1 cellular context compared by ENCODE assay signal in the genomic region with DNA sequence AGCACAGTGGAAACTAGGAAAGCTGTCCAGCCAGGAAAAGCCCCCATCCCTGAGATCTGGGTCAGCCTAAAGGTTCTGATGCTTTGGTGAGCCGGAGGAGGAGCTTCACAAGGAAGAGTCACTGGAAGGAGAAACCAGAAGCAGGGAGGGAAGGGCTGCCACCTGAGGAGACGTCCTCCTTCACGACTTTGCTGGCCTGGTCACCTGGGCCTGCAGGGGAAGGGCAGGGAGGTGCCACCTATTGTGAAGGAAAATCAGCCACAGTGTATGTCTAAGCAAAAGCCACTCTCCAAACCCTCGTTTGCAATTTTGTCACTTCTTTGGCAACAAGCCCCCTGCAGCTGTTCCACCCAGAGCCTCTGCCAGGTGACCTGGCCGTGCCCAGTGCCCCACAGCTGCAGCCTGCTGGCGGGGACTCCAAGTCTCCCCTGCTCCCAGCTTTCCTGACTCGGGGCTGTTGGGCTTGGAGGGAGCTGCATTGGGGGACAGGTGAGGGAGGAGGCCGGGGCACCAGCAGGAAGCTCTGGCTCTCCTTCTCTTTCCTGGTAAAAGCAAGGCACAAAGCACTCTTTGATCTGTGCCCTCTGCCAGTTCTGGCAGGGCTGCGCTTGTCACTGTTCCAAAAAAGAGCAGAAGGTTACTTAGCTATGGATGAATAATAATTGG.
TF ChIP-seq lines count a peak whose summit lies in the region.

No MANE protein-coding gene starts in this region.

TF ChIP-seq in HepG2, 621 proteins besides CTCF, POLR2A, EP300 and RAD21 (continued from another document):
- TF ChIP-seq STAT6 (CRISPR knock-in tag; IDR thresholded peaks at IDR 0.05; ENCODE audit: borderline replicate concordance) (no peak), RBAK (CRISPR knock-in tag; IDR thresholded peaks at IDR 0.05) (no peak), POLR2G (IDR thresholded peaks at IDR 0.05; ENCODE audit: low read depth, low read length) (no peak), SMAD3 (CRISPR knock-in tag; IDR thresholded peaks at IDR 0.05) (no peak)
